15 cellular contexts compared by ENCODE assay signal in genomic region chr2:15918761-15919356, GRCh38. TPM values are rescaled to one million over a fixed set of nuclear protein-coding genes. Genes with fewer than 3 reads are reported as not detected.
DNase-seq lines count a peak whose midpoint lies in the region; ATAC-seq and TF ChIP-seq lines count a peak whose summit lies in the region.
"Had no signal": no experiment of that assay in that cellular context is flagged by ENCODE, and none has a peak within 500 bp of the region (broad histone marks: within the 10 kb centered on the region; RNA-seq: fewer than 3 reads in every experiment).

No MANE protein-coding gene starts in this region.

- peak in 1 of 2 experiments; percentile 33 for DNase-seq in SJCRH30
- peak; percentile 13 for DNase-seq in kidney glomerular epithelial cell (lab: John Stamatoyannopoulos, UW)
- DNase-seq in osteocyte (ENCODE audit: extremely low spot score, unreplicated experiment): peak; percentile 53
- DNase-seq in NCI-H526 (lab: John Stamatoyannopoulos, UW): no peak
- no peak for DNase-seq in putamen (ENCODE audit: low spot score)
- no peak for DNase-seq in SIG-M5 treated with dmso at 0.1 percent for 504 hours (lab: John Stamatoyannopoulos, UW; ENCODE audit: unreplicated experiment)
- DNase-seq: ACHN; CD4-positive, alpha-beta T cell; DMS79 treated with DMSO at 0.1 percent for 48 hours; H9; IMR-90 had no signal

- no peaks in the 10 kb centered on the region for H3K36me3 Mint-ChIP-seq in osteocyte (ENCODE audit: unreplicated experiment)

- H3K27me3 Mint-ChIP-seq in osteocyte (ENCODE audit: unreplicated experiment): peaks cover 6% of the 10 kb centered on the region

- H3K27ac ChIP-seq in SJCRH30: peak overlapping the region; percentile 72
- H3K27ac ChIP-seq: C4-2B had no signal

- no peaks in the 10 kb centered on the region for H3K36me3 ChIP-seq in SJCRH30

- H3K4me1 Mint-ChIP-seq in osteocyte (ENCODE audit: unreplicated experiment): no peaks in the 10 kb centered on the region

- no peak for TF ChIP-seq CTCF in osteocyte (IDR thresholded peaks at IDR 0.05)

- H3K4me1 ChIP-seq in SJCRH30: peaks cover 66% of the 10 kb centered on the region

- ATAC-seq in HG02588 (IDR thresholded peaks at IDR 0.05; ENCODE audit: unreplicated experiment): no peak
- ATAC-seq: GM12878, K562 had no signal

- H3K9me3 ChIP-seq in SJCRH30 (replicated peaks): no peaks in the 10 kb centered on the region

- no peak overlapping the region for H3K4me3 Mint-ChIP-seq in osteocyte (ENCODE audit: unreplicated experiment)
- H3K4me3 Mint-ChIP-seq: CD4-positive, alpha-beta T cell; H9 had no signal

- no peak overlapping the region for H3K27ac Mint-ChIP-seq in osteocyte (ENCODE audit: unreplicated experiment)
- H3K27ac Mint-ChIP-seq: CD4-positive, alpha-beta T cell; H9 had no signal

- H3K4me3 ChIP-seq in SJCRH30: no peak overlapping the region
- H3K4me3 ChIP-seq: GM12878, K562 had no signal

- H3K9me3 Mint-ChIP-seq in osteocyte (ENCODE audit: unreplicated experiment): no peaks in the 10 kb centered on the region
- H3K9me3 Mint-ChIP-seq: CD4-positive, alpha-beta T cell; H9 had no signal

- no peaks in the 10 kb centered on the region for H3K27me3 ChIP-seq in SJCRH30

RNA-seq across cellular contexts. Expression of gene MYCN, which starts 21.5 kb away (rescaled TPM):
- total RNA-seq in SJCRH30 (2014; rRNA removed; shearing (Covaris generic)): 185 and 190 TPM in 2 replicates
- 0.24 and 0.54 TPM in 2 replicates for total RNA-seq in osteocyte
- total RNA-seq: GM12878, IMR-90, K562 had no signal

Comparison
In these comparisons a context has a peak if more than half of its experiments do, and no peak if none do; other contexts are left out.
1. DNase-seq: peak in kidney glomerular epithelial cell (single experiment) and osteocyte (single experiment); none in NCI-H526 (0 of 2), putamen (single experiment) and SIG-M5 treated with dmso at 0.1 percent for 504 hours (single experiment).
2. RNA of gene MYCN, which starts 21.5 kb away (total RNA-seq): 185 to 190 TPM in SJCRH30; 0.24 to 0.54 TPM in osteocyte; every median in the first group is over 100 times any median in the second.